In the genomic region with DNA sequence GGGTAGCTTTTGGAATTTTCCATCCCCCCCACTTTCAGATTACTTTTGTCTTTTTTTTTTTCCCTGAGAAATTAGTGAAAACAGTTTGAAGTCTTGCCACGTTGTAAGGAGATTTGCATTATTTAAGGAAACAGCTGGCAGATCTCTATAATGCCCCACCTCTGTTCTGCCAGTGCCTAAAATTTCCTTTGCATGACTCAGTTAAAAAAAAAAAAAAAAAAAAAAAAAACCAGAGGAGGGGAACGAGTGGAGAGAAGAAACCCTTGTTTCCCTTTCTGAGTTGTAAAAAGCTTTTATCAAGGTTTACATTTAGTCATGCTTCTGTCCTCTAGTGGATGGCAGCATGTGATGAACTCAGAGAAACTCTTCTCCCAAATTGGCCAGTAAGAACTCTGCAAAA, we compare ENCODE assay signal across 12 cellular contexts. TPM values are rescaled to one million over a fixed set of nuclear protein-coding genes. Genes with fewer than 3 reads are reported as not detected.
DNase-seq lines count a peak whose midpoint lies in the region; ATAC-seq and TF ChIP-seq lines count a peak whose summit lies in the region.
"Had no signal": no experiment of that assay in that cellular context is flagged by ENCODE, and none has a peak within 500 bp of the region (broad histone marks: within the 10 kb centered on the region; RNA-seq: fewer than 3 reads in every experiment).

No MANE protein-coding gene starts in this region.

- H3K4me3 Mint-ChIP-seq in activated CD4-positive, alpha-beta T cell treated with anti-CD3 and anti-CD28 coated beads, Interleukin-2, amount 10 ng/mL, durations not matched to agents 24 days and 14 days = no peak overlapping the region

- H3K27ac Mint-ChIP-seq in activated CD4-positive, alpha-beta T cell treated with anti-CD3 and anti-CD28 coated beads, Interleukin-2, amount 10 ng/mL, durations not matched to agents 24 days and 14 days = no peak overlapping the region

- no peaks in the 10 kb centered on the region for H3K36me3 ChIP-seq in brain microvascular endothelial cell (replicated peaks)
- H3K36me3 ChIP-seq: HAP-1, right lobe of liver had no signal

- in situ Hi-C loops in ACHN (cut with HindIII; ENCODE audit: low pct_ligation_motif_present, low pct_unique_long_range_greater_than_20kb, low sequenced_read_pairs) (no loop called here), brain microvascular endothelial cell (cut with HindIII; ENCODE audit: low pct_ligation_motif_present, low sequenced_read_pairs) (no loop called here)

- DNase-seq in ACHN (peak; percentile 33), HT1080 (ENCODE audit: low read depth) (peak; percentile 90), brain microvascular endothelial cell (peak; percentile 6), kidney tubule cell (ENCODE audit: low spot score) (peak; percentile 66)
- DNase-seq in activated CD4-positive, alpha-beta T cell treated with anti-CD3 and anti-CD28 coated beads, Interleukin-2, amount 10 ng/mL, durations not matched to agents 24 days and 14 days = no peak
- DNase-seq: GDM1, NCI-H1436, right lobe of liver had no signal

- H3K36me3 Mint-ChIP-seq in activated CD4-positive, alpha-beta T cell treated with anti-CD3 and anti-CD28 coated beads, Interleukin-2, amount 10 ng/mL, durations not matched to agents 24 days and 14 days (ENCODE audit: low read depth) = no peaks in the 10 kb centered on the region

- TF ChIP-seq CTCF in brain microvascular endothelial cell (IDR thresholded peaks at IDR 0.05; ENCODE audit: low read depth, low read length, missing control alignments) = peak; percentile 32

- H3K27me3 Mint-ChIP-seq in activated CD4-positive, alpha-beta T cell treated with anti-CD3 and anti-CD28 coated beads, Interleukin-2, amount 10 ng/mL, durations not matched to agents 24 days and 14 days = peaks cover 2% of the 10 kb centered on the region

- intact Hi-C loops in activated CD4-positive, alpha-beta T cell treated with anti-CD3 and anti-CD28 coated beads, Interleukin-2, amount 10 ng/mL, durations not matched to agents 24 days and 14 days (cut with micrococcal nuclease) = loop anchor here (1.0 kb wide), 1 partner anchor 55 kb away; no protein-coding TSS in a partner anchor

- no peaks in the 10 kb centered on the region for H3K27me3 ChIP-seq in brain microvascular endothelial cell (replicated peaks)
- H3K27me3 ChIP-seq: right lobe of liver had no signal

- H3K4me1 Mint-ChIP-seq in activated CD4-positive, alpha-beta T cell treated with anti-CD3 and anti-CD28 coated beads, Interleukin-2, amount 10 ng/mL, durations not matched to agents 24 days and 14 days = peaks cover 3% of the 10 kb centered on the region

- no peak for ATAC-seq in GM18502 (IDR thresholded peaks at IDR 0.05; ENCODE audit: poor library complexity, unreplicated experiment)
- no peak for ATAC-seq in GM21515 (IDR thresholded peaks at IDR 0.05; ENCODE audit: unreplicated experiment)
- ATAC-seq in HG02884 (IDR thresholded peaks at IDR 0.05; ENCODE audit: unreplicated experiment) = no peak
- ATAC-seq: right lobe of liver had no signal

- H3K9me3 Mint-ChIP-seq in activated CD4-positive, alpha-beta T cell treated with anti-CD3 and anti-CD28 coated beads, Interleukin-2, amount 10 ng/mL, durations not matched to agents 24 days and 14 days = no peaks in the 10 kb centered on the region

- H3K27ac ChIP-seq in brain microvascular endothelial cell = no peak overlapping the region
- H3K27ac ChIP-seq: right lobe of liver had no signal

- H3K4me3 ChIP-seq in brain microvascular endothelial cell (ENCODE audit: low read depth, low read length) = no peak overlapping the region
- H3K4me3 ChIP-seq: HAP-1, right lobe of liver had no signal

RNA-seq across cellular contexts. Expression of a gene that starts 33.5 kb away (rescaled TPM):
- 8.8 and 9.8 TPM in 2 replicates for total RNA-seq in HT1080 (2014; rRNA removed; shearing (Covaris generic))
- polyA plus RNA-seq in HT1080 (2015; cell fraction: cytosol; rRNA removed) = 4.6 and 5.7 TPM in 2 replicates
- polyA plus RNA-seq in HT1080 (2015; cell fraction: nucleus; rRNA removed) = 8.7 and 10.6 TPM in 2 replicates
- total RNA-seq in activated CD4-positive, alpha-beta T cell treated with anti-CD3 and anti-CD28 coated beads, Interleukin-2, amount 10 ng/mL, durations not matched to agents 24 days and 14 days = 1.4 and 1.6 TPM in 2 replicates
